Comparison of ENCODE assay signal across 15 cellular contexts in genomic region chr11:113681711-113682410, GRCh38. TPM values are rescaled to one million over a fixed set of nuclear protein-coding genes. Genes with fewer than 3 reads are reported as not detected.
DNase-seq lines count a peak whose midpoint lies in the region; TF ChIP-seq lines count a peak whose summit lies in the region.
"Had no signal": no experiment of that assay in that cellular context is flagged by ENCODE, and none has a peak within 500 bp of the region (broad histone marks: within the 10 kb centered on the region; RNA-seq: fewer than 3 reads in every experiment).

No MANE protein-coding gene starts in this region.

- H3K36me3 ChIP-seq in parathyroid adenoma (ENCODE audit: control insufficient read depth, insufficient read depth, low read length) = no peaks in the 10 kb centered on the region
- H3K36me3 ChIP-seq: heart left ventricle, left ventricle myocardium inferior had no signal

- peaks cover 7% of the 10 kb centered on the region for H3K27me3 Mint-ChIP-seq in brain

- H2AFZ ChIP-seq in parathyroid adenoma = peak overlapping the region; percentile 86

- POLR2A ChIA-PET in HEK293T (lab: Yijun Ruan, JAX) = interaction anchor here (0.6 kb wide), 1 partner anchor 17 kb away, joined by 3 read pairs; no protein-coding TSS in a partner anchor

- no peak overlapping the region for H3K4me3 ChIP-seq in parathyroid adenoma (ENCODE audit: low read depth, low read length)
- H3K4me3 ChIP-seq: heart left ventricle, left ventricle myocardium inferior had no signal

- no peak for TF ChIP-seq CTCF in brain (conservative IDR thresholded peaks at IDR 0.05)
- TF ChIP-seq CTCF in parathyroid adenoma (IDR thresholded peaks at IDR 0.05) = no peak

- intact Hi-C loops in posterior cingulate gyrus (cut with DNase I) = no loop called here

- H3K27ac Mint-ChIP-seq in brain = peak overlapping the region in 4 of 5 experiments; percentile 22 to 66 (median 37)
- H3K27ac Mint-ChIP-seq: naive thymus-derived CD4-positive, alpha-beta T cell had no signal

- H3K4me2 ChIP-seq in parathyroid adenoma (ENCODE audit: low read length) = no peak overlapping the region

- H3K36me3 Mint-ChIP-seq in brain = no peaks in the 10 kb centered on the region
- H3K36me3 Mint-ChIP-seq: naive thymus-derived CD4-positive, alpha-beta T cell had no signal

- no peak overlapping the region for H3K4me3 Mint-ChIP-seq in brain
- H3K4me3 Mint-ChIP-seq: naive thymus-derived CD4-positive, alpha-beta T cell had no signal

- peaks cover 15% of the 10 kb centered on the region for H3K4me1 ChIP-seq in parathyroid adenoma
- H3K4me1 ChIP-seq: left ventricle myocardium inferior had no signal

- peak; percentile 56 for DNase-seq in HEK293T (ENCODE audit: extremely low spot score)
- peak; percentile 29 for DNase-seq in NCI-H2171 (lab: John Stamatoyannopoulos, UW)
- DNase-seq in iPS-NIHi7 (ENCODE audit: extremely low spot score) = no peak
- DNase-seq in activated T-cell treated with anti-CD3 and anti-CD28 coated beads, Interleukin-2, amount 50 U/mL, for 1 hour = no peak
- DNase-seq in posterior cingulate gyrus = no peak
- DNase-seq: activated naive CD4-positive, alpha-beta T cell treated with anti-CD3 and anti-CD28 coated beads, Interleukin-2, amount 50 U/mL, for 16 hours; heart left ventricle; KG1; left ventricle myocardium inferior; naive thymus-derived CD4-positive, alpha-beta T cell; NCI-H2029; stimulated activated CD4-positive, alpha-beta T cell treated with anti-CD3 and anti-CD28 coated beads, Interleukin-4, amount 100 ng/mL, for 24 hours had no signal

- no peaks in the 10 kb centered on the region for H3K27me3 ChIP-seq in parathyroid adenoma (ENCODE audit: control insufficient read depth, insufficient read depth, low read length)
- H3K27me3 ChIP-seq: heart left ventricle had no signal

- CTCF ChIA-PET in HEK293T (lab: Yijun Ruan, JAX) = no interaction called here

- H3K79me2 ChIP-seq in parathyroid adenoma = no peaks in the 10 kb centered on the region

- no peak overlapping the region for H3K9ac ChIP-seq in parathyroid adenoma

- peaks cover 0 to 3% (median 0%) of the 10 kb centered on the region in 5 experiments for H3K9me3 Mint-ChIP-seq in brain
- H3K9me3 Mint-ChIP-seq: naive thymus-derived CD4-positive, alpha-beta T cell had no signal

- H3K27ac ChIP-seq in parathyroid adenoma = peak overlapping the region; percentile 76
- H3K27ac ChIP-seq: C4-2B, heart left ventricle, left ventricle myocardium inferior had no signal

- peaks cover 42% of the 10 kb centered on the region for H3K4me1 Mint-ChIP-seq in brain

- H3K9me3 ChIP-seq in parathyroid adenoma (ENCODE audit: control insufficient read depth, low read length) = no peaks in the 10 kb centered on the region
- H3K9me3 ChIP-seq: heart left ventricle, left ventricle myocardium inferior had no signal

TF ChIP-seq in HEK293T, 16 proteins besides CTCF, POLR2A, EP300 and RAD21:
- TF ChIP-seq FOXA1 (IDR thresholded peaks at IDR 0.05) (no peak), PKNOX1 (IDR thresholded peaks at IDR 0.05) (peak; percentile 68), L3MBTL2 (conservative IDR thresholded peaks at IDR 0.05) (peak; percentile 59), CTBP1 (IDR thresholded peaks at IDR 0.05; ENCODE audit: borderline replicate concordance) (peak; percentile 72; the same call in 1 of the 2 replicates)

RNA-seq across cellular contexts. Expression of gene TMPRSS5, which starts 24.2 kb away (rescaled TPM):
- 2.4 TPM for polyA plus RNA-seq in brain (ENCODE audit: insufficient read depth, low read depth, low replicate concordance)
- polyA plus RNA-seq: naive thymus-derived CD4-positive, alpha-beta T cell had no signal

Comparison
In these comparisons a context has a peak if more than half of its experiments do, and no peak if none do; other contexts are left out.
1. DNase-seq: peak in HEK293T (single experiment) and NCI-H2171 (single experiment); none in iPS-NIHi7 (single experiment), activated T-cell treated with anti-CD3 and anti-CD28 coated beads, Interleukin-2, amount 50 U/mL, for 1 hour (single experiment) and posterior cingulate gyrus (0 of 10).